ENCODE assay signal across 7 cellular contexts in genomic region chr17:74325743-74326379, GRCh38. TPM values are rescaled to one million over a fixed set of nuclear protein-coding genes. Genes with fewer than 3 reads are reported as not detected.
DNase-seq lines count a peak whose midpoint lies in the region; ATAC-seq and TF ChIP-seq lines count a peak whose summit lies in the region.

Gene KIF19, plus strand, starts transcription at chr17:74326226. Its CDS starts 124 bp downstream, at chr17:74326350.

- H3K27ac Mint-ChIP-seq in activated naive CD4-positive, alpha-beta T cell treated with anti-CD3 and anti-CD28 coated beads, Interleukin-2, amount 50 U/mL, for 72 hours, result no peak within 1 kb of the TSS

- CTCF ChIA-PET in PC-9 (lab: Charles Lee), result no interaction called here

- peaks cover 57% of the 10 kb centered on the region for H3K27me3 ChIP-seq in PC-9 (ENCODE audit: insufficient read depth, low read depth)

- H3K9me3 Mint-ChIP-seq in activated naive CD4-positive, alpha-beta T cell treated with anti-CD3 and anti-CD28 coated beads, Interleukin-2, amount 50 U/mL, for 72 hours, result no peaks in the 10 kb centered on the region

- H3K36me3 Mint-ChIP-seq in activated naive CD4-positive, alpha-beta T cell treated with anti-CD3 and anti-CD28 coated beads, Interleukin-2, amount 50 U/mL, for 72 hours, result no peaks in the 10 kb centered on the region

- no peak for TF ChIP-seq CTCF in GM20000 (IDR thresholded peaks at IDR 0.05; ENCODE audit: extremely low read depth, missing control alignments)
- TF ChIP-seq CTCF in PC-9 (conservative IDR thresholded peaks at IDR 0.05), result no peak

- no TSS peak for BruUV-seq in PC-9 (replicated peaks; lab: Mats Ljungman, UMichigan)

- no peaks in the 10 kb centered on the region for H3K79me2 ChIP-seq in PC-9 (ENCODE audit: low read depth)

- POLR2A ChIA-PET in PC-9 (lab: Charles Lee; ENCODE audit: unreplicated experiment), result no interaction called here

- no peaks in the 10 kb centered on the region for H3F3A ChIP-seq in PC-9 (ENCODE audit: insufficient read depth, low read depth)

- H3K9me3 ChIP-seq in PC-9 (ENCODE audit: insufficient read depth, low read depth), result no peaks in the 10 kb centered on the region

- H3K27ac ChIP-seq in PC-9, result no peak within 1 kb of the TSS

- intact Hi-C loops in PC-9 (cut with micrococcal nuclease; ENCODE audit: unreplicated experiment), result no loop called here

- no peaks in the 10 kb centered on the region for H3K4me1 ChIP-seq in PC-9 (replicated peaks; ENCODE audit: insufficient read depth)

- no peak within 1 kb of the TSS for H3K4me3 ChIP-seq in PC-9

- no peaks in the 10 kb centered on the region for H4K20me1 ChIP-seq in PC-9 (ENCODE audit: insufficient read depth)

- ATAC-seq in activated naive CD4-positive, alpha-beta T cell treated with anti-CD3 and anti-CD28 coated beads, Interleukin-2, amount 50 U/mL, for 72 hours, result peak; percentile 84 to 94

- DNase-seq in GM20000 (ENCODE audit: low spot score), result peak; percentile 92
- DNase-seq in PC-9, result no peak
- peak in 1 of 2 donors; percentile 57 for DNase-seq in activated naive CD4-positive, alpha-beta T cell treated with anti-CD3 and anti-CD28 coated beads, Interleukin-2, amount 50 U/mL, for 72 hours (ENCODE audit: low spot score in 2 of 2)
- peak; percentile 96 for DNase-seq in iPS-NIHi7 (ENCODE audit: extremely low spot score)
- peak; percentile 76 for DNase-seq in stimulated activated CD4-positive, alpha-beta T cell treated with anti-CD3 and anti-CD28 coated beads, Interleukin-15, amount 100 ng/mL, for 24 hours
- no peak for DNase-seq in H4 (ENCODE audit: low spot score)
- no peak for DNase-seq in HK-2 (ENCODE audit: unreplicated experiment)

- H3K9me2 ChIP-seq in PC-9 (ENCODE audit: insufficient read depth), result no peaks in the 10 kb centered on the region

- no peak within 1 kb of the TSS for H2AFZ ChIP-seq in PC-9

- H3K36me3 ChIP-seq in PC-9 (ENCODE audit: low read depth), result no peaks in the 10 kb centered on the region

- H3K4me2 ChIP-seq in PC-9, result peak within 1 kb of the TSS; percentile 28; the same call in 1 of the 2 replicates

RNA-seq across cellular contexts. Expression of gene KIF19, which starts in this region (rescaled TPM):
- total RNA-seq in PC-9 (2021), result not detected in 2 replicates
- under 1 TPM in 1 of 2 donors, not detected in 1; 0.08 TPM for total RNA-seq in activated naive CD4-positive, alpha-beta T cell treated with anti-CD3 and anti-CD28 coated beads, Interleukin-2, amount 50 U/mL, for 72 hours
- total RNA-seq in H4 (2014; rRNA removed; shearing (Covaris generic)), result not detected in 2 replicates

Comparison
In these comparisons a context has a peak if more than half of its experiments do, and no peak if none do; other contexts are left out.
1. Peak in ATAC-seq in activated naive CD4-positive, alpha-beta T cell treated with anti-CD3 and anti-CD28 coated beads, Interleukin-2, amount 50 U/mL, for 72 hours; RNA of the gene not detected or under 1 TPM.
2. DNase-seq: peak in GM20000 (single experiment), iPS-NIHi7 (single experiment) and stimulated activated CD4-positive, alpha-beta T cell treated with anti-CD3 and anti-CD28 coated beads, Interleukin-15, amount 100 ng/mL, for 24 hours (single experiment); none in PC-9 (0 of 2), H4 (single experiment) and HK-2 (single experiment).